In genomic region chr11:93997741-93998140, GRCh38 we compare ENCODE assay signal across 23 cellular contexts. TPM values are rescaled to one million over a fixed set of nuclear protein-coding genes. Genes with fewer than 3 reads are reported as not detected.
A peak's percentile ranks its signal among the peaks of the same experiment; 100 is the strongest.
DNase-seq lines count a peak whose midpoint lies in the region; ATAC-seq, FAIRE-seq and TF ChIP-seq lines count a peak whose summit lies in the region.
"Had no signal": no experiment of that assay in that cellular context is flagged by ENCODE, and none has a peak within 500 bp of the region (broad histone marks: within the 10 kb centered on the region; RNA-seq: fewer than 3 reads in every experiment).

No MANE protein-coding gene starts in this region.

- DNase-seq in T-helper 1 cell: no peak
- DNase-seq in bronchial epithelial cell (ENCODE audit: low read depth): peak; percentile 49
- peak; percentile 52 for DNase-seq in epithelial cell of esophagus (ENCODE audit: low read depth)
- DNase-seq in NCI-H187 treated with DMSO at 0.1 percent for 48 hours (lab: John Stamatoyannopoulos, UW): no peak
- DNase-seq in glomerular visceral epithelial cell (ENCODE audit: extremely low spot score): no peak
- DNase-seq: AML-193; Caco-2; Calu3; CD4-positive, alpha-beta T cell; CD8-positive, alpha-beta T cell; DMS79 treated with DMSO at 0.1 percent for 48 hours; GF-D8 had no signal

- H3K4me3 ChIP-seq in bronchial epithelial cell (ENCODE audit: low read depth, low read length): no peak overlapping the region
- no peak overlapping the region for H3K4me3 ChIP-seq in epithelial cell of esophagus (ENCODE audit: low read length)
- H3K4me3 ChIP-seq: A549; BLaER1 treated with 17β-estradiol and CSF1 and Interleukin-3, amounts not matched to agents 10 nM and 100 nM had no signal

- H3K4me3 Mint-ChIP-seq in T-helper 1 cell treated with Interleukin-12 subunit alpha and Interleukin-12 subunit beta and Interleukin-4 antibody, amounts not matched to agents 30 μg/mL and 1 μg/mL, for 36 hours: no peak overlapping the region
- H3K4me3 Mint-ChIP-seq: B cell; CD4-positive, alpha-beta T cell; CD8-positive, alpha-beta T cell had no signal

- peaks cover 15% of the 10 kb centered on the region for H3K9me3 Mint-ChIP-seq in T-helper 1 cell treated with Interleukin-12 subunit alpha and Interleukin-12 subunit beta and Interleukin-4 antibody, amounts not matched to agents 30 μg/mL and 1 μg/mL, for 36 hours

- TF ChIP-seq CTCF in bronchial epithelial cell (IDR thresholded peaks at IDR 0.05; ENCODE audit: insufficient read depth, low read length, severe bottlenecking) (no peak), epithelial cell of esophagus (IDR thresholded peaks at IDR 0.05; ENCODE audit: insufficient read depth, low read depth, low read length, missing control alignments) (no peak)

- H3K27me3 Mint-ChIP-seq in T-helper 1 cell treated with Interleukin-12 subunit alpha and Interleukin-12 subunit beta and Interleukin-4 antibody, amounts not matched to agents 30 μg/mL and 1 μg/mL, for 36 hours (ENCODE audit: low read depth): no peaks in the 10 kb centered on the region
- H3K27me3 Mint-ChIP-seq: CD4-positive, alpha-beta T cell had no signal

- no peaks in the 10 kb centered on the region for H3K36me3 ChIP-seq in bronchial epithelial cell (ENCODE audit: control insufficient read depth, insufficient read depth, low read length)
- H3K36me3 ChIP-seq: BLaER1 treated with 17β-estradiol and CSF1 and Interleukin-3, amounts not matched to agents 10 nM and 100 nM had no signal

- peak overlapping the region; percentile 60 for H3K27ac Mint-ChIP-seq in T-helper 1 cell treated with Interleukin-12 subunit alpha and Interleukin-12 subunit beta and Interleukin-4 antibody, amounts not matched to agents 30 μg/mL and 1 μg/mL, for 36 hours
- H3K27ac Mint-ChIP-seq: B cell; CD4-positive, alpha-beta T cell; CD8-positive, alpha-beta T cell had no signal

- no peaks in the 10 kb centered on the region for H3K27me3 ChIP-seq in bronchial epithelial cell (ENCODE audit: control insufficient read depth, insufficient read depth, low read length)
- H3K27me3 ChIP-seq: BLaER1 treated with 17β-estradiol and CSF1 and Interleukin-3, amounts not matched to agents 10 nM and 100 nM had no signal

- no peaks in the 10 kb centered on the region for H3K4me1 Mint-ChIP-seq in T-helper 1 cell treated with Interleukin-12 subunit alpha and Interleukin-12 subunit beta and Interleukin-4 antibody, amounts not matched to agents 30 μg/mL and 1 μg/mL, for 36 hours (ENCODE audit: low read depth)
- H3K4me1 Mint-ChIP-seq: B cell had no signal

- FAIRE-seq in bronchial epithelial cell (lab: Jason Lieb, UNC): no peak
- FAIRE-seq: A549, D721Med, G401.6, GM12891, GM19239 had no signal

- peak; percentile 48 for ATAC-seq in esophagus mucosa
- no peak for ATAC-seq in HG03457 (IDR thresholded peaks at IDR 0.05; ENCODE audit: unreplicated experiment)
- ATAC-seq: A549; CD8-positive, alpha-beta T cell had no signal

- H3K36me3 Mint-ChIP-seq in T-helper 1 cell treated with Interleukin-12 subunit alpha and Interleukin-12 subunit beta and Interleukin-4 antibody, amounts not matched to agents 30 μg/mL and 1 μg/mL, for 36 hours (ENCODE audit: low read depth): no peaks in the 10 kb centered on the region
- H3K36me3 Mint-ChIP-seq: CD8-positive, alpha-beta T cell had no signal

RNA-seq across cellular contexts. Expression of gene HEPHL1, which starts 23.4 kb away (rescaled TPM):
- 0.26 and 0.51 TPM in 2 replicates for total RNA-seq in bronchial epithelial cell
- total RNA-seq in esophagus mucosa: 13.0 TPM
- total RNA-seq: A172; B cell; Caco-2; Calu3; CD4-positive, alpha-beta T cell; CD8-positive, alpha-beta T cell had no signal

Comparison
In these comparisons a context has a peak if more than half of its experiments do, and no peak if none do; other contexts are left out.
1. DNase-seq: peak in bronchial epithelial cell (single experiment) and epithelial cell of esophagus (single experiment); none in T-helper 1 cell (0 of 5), NCI-H187 treated with DMSO at 0.1 percent for 48 hours (single experiment) and glomerular visceral epithelial cell (single experiment).